In genomic region chr11:68840661-68841653, GRCh38 we compare ENCODE assay signal across 8 cellular contexts. TPM values are rescaled to one million over a fixed set of nuclear protein-coding genes. Genes with fewer than 3 reads are reported as not detected.
DNase-seq lines count a peak whose midpoint lies in the region; ATAC-seq and TF ChIP-seq lines count a peak whose summit lies in the region.

No MANE protein-coding gene starts in this region.

- H3K27me3 ChIP-seq in A673 (replicated peaks; ENCODE audit: insufficient read depth, low read depth, low read length, poor library complexity) = no peaks in the 10 kb centered on the region

- H3K9me3 ChIP-seq in A673 (ENCODE audit: low read depth, low read length, poor library complexity, severe bottlenecking) = no peaks in the 10 kb centered on the region

- DNase-seq in A673 (ENCODE audit: low spot score) (peak; percentile 44), GM13977 (ENCODE audit: low spot score) (peak; percentile 60), SK-N-DZ (ENCODE audit: low spot score) (peak; percentile 31), cardiac fibroblast (ENCODE audit: low read depth in 2 of 2) (peak; percentile 53 to 62), left colon (peak; percentile 77 to 79)

- CTCF ChIA-PET in A673 (lab: Charles Lee) = interaction anchor here (0.6 kb wide), 1 partner anchor 948 kb away, joined by 4 read pairs; no protein-coding TSS in a partner anchor

- no peaks in the 10 kb centered on the region for H3K27me3 Mint-ChIP-seq in stimulated activated naive CD8-positive, alpha-beta T cell treated with anti-CD3 and anti-CD28 coated beads, Interleukin-15, Interleukin-2, amounts not matched to agents 100 ng/mL and 50 ng/mL, for 24 hours

- no TSS peak for BruUV-seq in A673 (replicated peaks; lab: Mats Ljungman, UMichigan)

- no peaks in the 10 kb centered on the region for H3K36me3 ChIP-seq in A673 (ENCODE audit: insufficient read depth, low read length, poor library complexity, severe bottlenecking)

- in situ Hi-C loops in GM13977 (cut with MboI; ENCODE audit: low pct_unique_long_range_greater_than_20kb, low sequenced_read_pairs, unreplicated experiment) = no loop called here

- H3K4me3 Mint-ChIP-seq in stimulated activated naive CD8-positive, alpha-beta T cell treated with anti-CD3 and anti-CD28 coated beads, Interleukin-15, Interleukin-2, amounts not matched to agents 100 ng/mL and 50 ng/mL, for 24 hours = peak overlapping the region; percentile 85

- H3K27ac ChIP-seq in A673 (ENCODE audit: low read depth, low read length, poor library complexity, severe bottlenecking) = no peak overlapping the region

- H3K4me3 ChIP-seq in A673 (ENCODE audit: low read depth, low read length, poor library complexity, severe bottlenecking) (peak overlapping the region; percentile 66), cardiac fibroblast (replicated peaks in 1 of 2; ENCODE audit: low read depth in 2 of 2, low read length in 2 of 2) (peak overlapping the region; percentile 76 to 93)

- peak; percentile 48 for ATAC-seq in left colon
- ATAC-seq in HG03520 (IDR thresholded peaks at IDR 0.05; ENCODE audit: unreplicated experiment) = no peak
- no peak for ATAC-seq in HG03108 (IDR thresholded peaks at IDR 0.05; ENCODE audit: unreplicated experiment)

- peaks cover 60% of the 10 kb centered on the region for H3K4me1 Mint-ChIP-seq in stimulated activated naive CD8-positive, alpha-beta T cell treated with anti-CD3 and anti-CD28 coated beads, Interleukin-15, Interleukin-2, amounts not matched to agents 100 ng/mL and 50 ng/mL, for 24 hours (ENCODE audit: low read depth)

- H3K36me3 Mint-ChIP-seq in stimulated activated naive CD8-positive, alpha-beta T cell treated with anti-CD3 and anti-CD28 coated beads, Interleukin-15, Interleukin-2, amounts not matched to agents 100 ng/mL and 50 ng/mL, for 24 hours (ENCODE audit: low read depth) = no peaks in the 10 kb centered on the region

- POLR2A ChIA-PET in A673 (lab: Charles Lee; ENCODE audit: low non-redundant PET) = no interaction called here

- no peak for TF ChIP-seq CTCF in A673 (conservative IDR thresholded peaks at IDR 0.05; ENCODE audit: low read depth, low read length)
- no peak for TF ChIP-seq CTCF in GM13977 (IDR thresholded peaks at IDR 0.05; ENCODE audit: extremely low read depth, insufficient read depth, missing control alignments)
- TF ChIP-seq CTCF in cardiac fibroblast (IDR thresholded peaks at IDR 0.05; ENCODE audit: low read depth, low read length) = no peak

- H3K27ac Mint-ChIP-seq in stimulated activated naive CD8-positive, alpha-beta T cell treated with anti-CD3 and anti-CD28 coated beads, Interleukin-15, Interleukin-2, amounts not matched to agents 100 ng/mL and 50 ng/mL, for 24 hours = peak overlapping the region; percentile 93

- intact Hi-C loops in A673 (cut with micrococcal nuclease; ENCODE audit: unreplicated experiment) = loop anchor here (1.0 kb wide), 1 partner anchor 14 kb away; no protein-coding TSS in a partner anchor
- intact Hi-C loops in left colon (cut with DNase I, micrococcal nuclease) = no loop called here

- H3K9me3 Mint-ChIP-seq in stimulated activated naive CD8-positive, alpha-beta T cell treated with anti-CD3 and anti-CD28 coated beads, Interleukin-15, Interleukin-2, amounts not matched to agents 100 ng/mL and 50 ng/mL, for 24 hours = no peaks in the 10 kb centered on the region

- peaks cover 35% of the 10 kb centered on the region for H3K4me1 ChIP-seq in A673 (ENCODE audit: insufficient read depth, low read length, poor library complexity, severe bottlenecking)

RNA-seq across cellular contexts. Expression of gene CPT1A, which starts 0.8 kb away (rescaled TPM):
- total RNA-seq in A673 (2021) (15.5 TPM in 2 replicates), left colon (100 to 1,000 TPM; 149 to 261 TPM)
- 50.0 and 55.0 TPM in 2 replicates for polyA plus RNA-seq in SK-N-DZ (2014; cell fraction: cytosol; rRNA removed)
- 32.0 and 48.0 TPM in 2 replicates for polyA plus RNA-seq in SK-N-DZ (2014; cell fraction: nucleus; rRNA removed)
